ENCODE assay signal across 1 cellular context in the genomic region with DNA sequence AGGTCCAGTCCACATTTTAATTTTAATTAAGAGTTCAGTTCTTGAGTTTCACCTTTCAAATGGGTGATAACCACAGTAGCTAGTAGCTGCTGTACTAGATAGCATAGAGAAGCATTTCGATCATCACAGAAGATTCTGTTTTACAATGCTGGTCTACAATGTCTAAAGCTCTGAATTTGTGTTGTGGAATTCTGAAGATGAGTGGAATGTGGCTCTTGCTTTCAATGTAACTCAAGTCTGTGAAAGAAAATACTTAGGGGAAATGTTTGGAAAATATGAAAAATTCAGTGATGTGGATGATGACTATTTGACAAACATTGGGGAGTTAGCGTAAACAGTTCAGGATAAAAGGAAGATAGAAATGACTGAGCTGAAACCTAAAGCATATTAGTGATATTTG.
TF ChIP-seq lines count a peak whose summit lies in the region.

No MANE protein-coding gene starts in this region.

TF ChIP-seq in SK-N-SH, 30 proteins besides CTCF, POLR2A, EP300 and RAD21 (continued from another document):
- no peak for TF ChIP-seq TAF1 (IDR thresholded peaks at IDR 0.05; ENCODE audit: borderline replicate concordance, low read depth, low read length)
- TF ChIP-seq, protein P1, sequence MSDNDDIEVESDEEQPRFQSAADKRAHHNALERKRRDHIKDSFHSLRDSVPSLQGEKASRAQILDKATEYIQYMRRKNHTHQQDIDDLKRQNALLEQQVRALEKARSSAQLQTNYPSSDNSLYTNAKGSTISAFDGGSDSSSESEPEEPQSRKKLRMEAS (IDR thresholded peaks at IDR 0.05; ENCODE audit: low read depth), result no peak
- TF ChIP-seq, protein P2, sequence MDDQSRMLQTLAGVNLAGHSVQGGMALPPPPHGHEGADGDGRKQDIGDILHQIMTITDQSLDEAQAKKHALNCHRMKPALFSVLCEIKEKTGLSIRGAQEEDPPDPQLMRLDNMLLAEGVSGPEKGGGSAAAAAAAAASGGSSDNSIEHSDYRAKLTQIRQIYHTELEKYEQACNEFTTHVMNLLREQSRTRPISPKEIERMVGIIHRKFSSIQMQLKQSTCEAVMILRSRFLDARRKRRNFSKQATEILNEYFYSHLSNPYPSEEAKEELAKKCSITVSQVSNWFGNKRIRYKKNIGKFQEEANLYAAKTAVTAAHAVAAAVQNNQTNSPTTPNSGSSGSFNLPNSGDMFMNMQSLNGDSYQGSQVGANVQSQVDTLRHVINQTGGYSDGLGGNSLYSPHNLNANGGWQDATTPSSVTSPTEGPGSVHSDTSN (IDR thresholded peaks at IDR 0.05), result peak; percentile 45; the same call in 1 of the 2 replicates
